Comparison of ENCODE assay signal across 8 cellular contexts in the genomic region with DNA sequence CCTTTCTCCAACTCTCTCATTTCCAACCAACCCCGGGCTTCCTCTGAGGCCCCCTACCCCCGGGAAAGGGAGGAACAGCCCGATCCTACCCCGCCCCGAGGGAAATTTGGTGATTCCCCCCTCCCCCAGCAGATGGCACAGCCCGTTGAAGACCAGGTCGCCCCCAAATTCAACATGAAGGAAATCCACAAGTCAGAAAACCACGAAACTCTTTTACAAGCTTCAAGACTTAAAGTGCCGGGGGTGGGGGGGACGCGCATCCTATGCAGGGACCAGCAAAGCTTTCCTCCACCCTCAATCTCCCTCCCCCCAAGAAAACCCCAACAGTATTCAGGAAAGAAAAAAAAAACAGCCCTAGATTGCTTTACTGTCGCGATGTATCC. TPM values are rescaled to one million over a fixed set of nuclear protein-coding genes. Genes with fewer than 3 reads are reported as not detected.
DNase-seq lines count a peak whose midpoint lies in the region; ATAC-seq and TF ChIP-seq lines count a peak whose summit lies in the region.

No MANE protein-coding gene starts in this region.

- peaks cover under 1% of the 10 kb centered on the region for H3K36me3 Mint-ChIP-seq in T-helper 17 cell (ENCODE audit: low read depth)

- 26% methylated on average over 13 of the region's 13 CpGs for WGBS in SK-N-SH (ENCODE audit: low lambda C conversion rate)

- H3K9me3 ChIP-seq in SK-N-SH (no peaks in the 10 kb centered on the region), T-helper 17 cell (ENCODE audit: control insufficient read depth, low read length, poor library complexity, severe bottlenecking) (no peaks in the 10 kb centered on the region)

- H3K9ac ChIP-seq in SK-N-SH = peak overlapping the region; percentile 84

- H3K27me3 Mint-ChIP-seq in T-helper 17 cell = no peaks in the 10 kb centered on the region

- H3K27ac Mint-ChIP-seq in T-helper 17 cell = peak overlapping the region; percentile 86

- H2AFZ ChIP-seq in SK-N-SH (ENCODE audit: low read depth) = no peak overlapping the region

- peaks cover 56% of the 10 kb centered on the region for H3K79me2 ChIP-seq in SK-N-SH (ENCODE audit: insufficient read depth)

- H3F3A ChIP-seq in SK-N-SH (replicated peaks; ENCODE audit: insufficient read depth) = peaks cover 3% of the 10 kb centered on the region

- no peak for ATAC-seq in SK-N-SH treated with all-trans-retinoic acid at 6 μM for 48 hours
- ATAC-seq in T-helper 17 cell = no peak
- ATAC-seq in GM18505 (IDR thresholded peaks at IDR 0.05; ENCODE audit: unreplicated experiment) = no peak
- no peak for ATAC-seq in HG03108 (IDR thresholded peaks at IDR 0.05; ENCODE audit: unreplicated experiment)

- H4K20me1 ChIP-seq in SK-N-SH (ENCODE audit: insufficient read depth) = peaks cover 45% of the 10 kb centered on the region

- peak overlapping the region; percentile 83 to 91 for H3K4me3 ChIP-seq in SK-N-SH (ENCODE audit: low read depth in 2 of 2, low read length in 1 of 2)
- peak overlapping the region; percentile 80 for H3K4me3 ChIP-seq in fibroblast of the aortic adventitia (ENCODE audit: low read depth, low read length)

- peak overlapping the region in 1 of 2 experiments; percentile 30; a peak in 1 of 4 replicates for H3K27ac ChIP-seq in SK-N-SH (ENCODE audit: low read depth in 2 of 2, low read length in 1 of 2)

- TF ChIP-seq POLR2A in GM18505 (IDR thresholded peaks at IDR 0.05; ENCODE audit: borderline replicate concordance, extremely low read depth, insufficient read depth, insufficient read length) = no peak

- no peaks in the 10 kb centered on the region for H3K9me2 ChIP-seq in SK-N-SH

- POLR2A ChIA-PET in SK-N-SH (lab: Yijun Ruan, JAX) = no interaction called here

- peaks cover 11% of the 10 kb centered on the region for H3K4me1 Mint-ChIP-seq in T-helper 17 cell

- H3K4me3 Mint-ChIP-seq in T-helper 17 cell = peak overlapping the region; percentile 95

- H3K4me1 ChIP-seq in SK-N-SH (ENCODE audit: control insufficient read depth in 1 of 2, insufficient read depth in 2 of 2, low read depth in 1 of 2, low read length in 1 of 2) = peaks cover 0 to 9% of the 10 kb centered on the region in 2 experiments; a peak in 2 of 4 replicates

- CTCF ChIA-PET in SK-N-SH (lab: Yijun Ruan, JAX) = interaction anchor here (1.1 to 1.6 kb wide), 5 partner anchors 15 to 121 kb away, joined by 3 to 12 read pairs (median 4); partner anchors contain the start of gene UQCR11

- no peak for TF ChIP-seq EP300 in SK-N-SH (IDR thresholded peaks at IDR 0.05; ENCODE audit: borderline replicate concordance in 1 of 2, low read depth in 1 of 2, low read length in 1 of 2)

- no peak for TF ChIP-seq RAD21 in SK-N-SH (IDR thresholded peaks at IDR 0.05; ENCODE audit: low read length)

- H3K36me3 ChIP-seq in SK-N-SH (replicated peaks in 1 of 2; ENCODE audit: control insufficient read depth in 1 of 2, insufficient read depth in 2 of 2, low read length in 1 of 2) = peaks cover 7 to 34% of the 10 kb centered on the region in 2 experiments

- 0 out of 2 replicates have a peak, but pooled peaks have one; percentile 8 for TF ChIP-seq CTCF in SK-N-SH (IDR thresholded peaks at IDR 0.05)
- no peak for TF ChIP-seq CTCF in fibroblast of the aortic adventitia (IDR thresholded peaks at IDR 0.05; ENCODE audit: insufficient read depth, low read length)

- DNase-seq in SK-N-SH = peak; percentile 67
- DNase-seq in T-helper 17 cell = peak in 1 of 3 donors; percentile 26
- peak; percentile 9 for DNase-seq in fibroblast of the aortic adventitia (ENCODE audit: low read depth)
- DNase-seq in stimulated activated CD8-positive, alpha-beta memory T cell treated with anti-CD3 and anti-CD28 coated beads, Interleukin-4, amount 100 ng/mL, for 48 hours = peak; percentile 45
- DNase-seq in NCI-H345 treated with DMSO at 0.1 percent for 48 hours (lab: John Stamatoyannopoulos, UW; ENCODE audit: unreplicated experiment) = no peak

- H3K4me2 ChIP-seq in SK-N-SH = peak overlapping the region; percentile 97

- no peaks in the 10 kb centered on the region for H3K27me3 ChIP-seq in SK-N-SH (ENCODE audit: insufficient read depth)

TF ChIP-seq in SK-N-SH, 30 proteins besides CTCF, POLR2A, EP300 and RAD21:
- TF ChIP-seq, protein P1, sequence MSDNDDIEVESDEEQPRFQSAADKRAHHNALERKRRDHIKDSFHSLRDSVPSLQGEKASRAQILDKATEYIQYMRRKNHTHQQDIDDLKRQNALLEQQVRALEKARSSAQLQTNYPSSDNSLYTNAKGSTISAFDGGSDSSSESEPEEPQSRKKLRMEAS (IDR thresholded peaks at IDR 0.05; ENCODE audit: low read depth) = no peak
- TF ChIP-seq SIN3A (IDR thresholded peaks at IDR 0.05; ENCODE audit: borderline replicate concordance, low read depth, low read length) = no peak
- TF ChIP-seq NFIC (IDR thresholded peaks at IDR 0.05; ENCODE audit: borderline replicate concordance) = no peak
- no peak for TF ChIP-seq RFX5 (IDR thresholded peaks at IDR 0.05; ENCODE audit: low read length)
- TF ChIP-seq TCF12 (IDR thresholded peaks at IDR 0.05) = no peak
- no peak for TF ChIP-seq MXI1 (IDR thresholded peaks at IDR 0.05; ENCODE audit: low read depth, low read length)
- TF ChIP-seq MEF2A (IDR thresholded peaks at IDR 0.05; ENCODE audit: borderline replicate concordance, low read depth) = no peak
- no peak for TF ChIP-seq NRF1 (IDR thresholded peaks at IDR 0.05; ENCODE audit: low read depth, low read length)
- TF ChIP-seq IRF3 (IDR thresholded peaks at IDR 0.05; ENCODE audit: low read depth, low read length) = no peak
- no peak for TF ChIP-seq YY1 (IDR thresholded peaks at IDR 0.05; ENCODE audit: low read depth)

TF ChIP-seq in SK-N-SH treated with all-trans-retinoic acid at 6 μM for 48 hours, 23 proteins besides CTCF, POLR2A, EP300 and RAD21:
- no peak for TF ChIP-seq ZNF565 (CRISPR knock-in tag; conservative IDR thresholded peaks at IDR 0.05; ENCODE audit: low read depth)
- TF ChIP-seq RARB (CRISPR knock-in tag; IDR thresholded peaks at IDR 0.05) = no peak
- TF ChIP-seq ARNTL (CRISPR knock-in tag; IDR thresholded peaks at IDR 0.05; ENCODE audit: borderline replicate concordance, low read depth) = no peak
- TF ChIP-seq, protein P2, sequence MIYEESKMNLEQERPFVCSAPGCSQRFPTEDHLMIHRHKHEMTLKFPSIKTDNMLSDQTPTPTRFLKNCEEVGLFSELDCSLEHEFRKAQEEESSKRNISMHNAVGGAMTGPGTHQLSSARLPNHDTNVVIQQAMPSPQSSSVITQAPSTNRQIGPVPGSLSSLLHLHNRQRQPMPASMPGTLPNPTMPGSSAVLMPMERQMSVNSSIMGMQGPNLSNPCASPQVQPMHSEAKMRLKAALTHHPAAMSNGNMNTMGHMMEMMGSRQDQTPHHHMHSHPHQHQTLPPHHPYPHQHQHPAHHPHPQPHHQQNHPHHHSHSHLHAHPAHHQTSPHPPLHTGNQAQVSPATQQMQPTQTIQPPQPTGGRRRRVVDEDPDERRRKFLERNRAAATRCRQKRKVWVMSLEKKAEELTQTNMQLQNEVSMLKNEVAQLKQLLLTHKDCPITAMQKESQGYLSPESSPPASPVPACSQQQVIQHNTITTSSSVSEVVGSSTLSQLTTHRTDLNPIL (CRISPR knock-in tag; IDR thresholded peaks at IDR 0.05; ENCODE audit: low read depth) = no peak
- no peak for TF ChIP-seq TCF4 (CRISPR knock-in tag; IDR thresholded peaks at IDR 0.05; ENCODE audit: borderline replicate concordance)
- TF ChIP-seq ESRRG (CRISPR knock-in tag; IDR thresholded peaks at IDR 0.05) = no peak
- TF ChIP-seq SNAI2 (CRISPR knock-in tag; IDR thresholded peaks at IDR 0.05) = no peak
- no peak for TF ChIP-seq ZFP3 (CRISPR knock-in tag; IDR thresholded peaks at IDR 0.05)
- TF ChIP-seq ZNF8 (CRISPR knock-in tag; IDR thresholded peaks at IDR 0.05) = no peak
- TF ChIP-seq, protein P3, sequence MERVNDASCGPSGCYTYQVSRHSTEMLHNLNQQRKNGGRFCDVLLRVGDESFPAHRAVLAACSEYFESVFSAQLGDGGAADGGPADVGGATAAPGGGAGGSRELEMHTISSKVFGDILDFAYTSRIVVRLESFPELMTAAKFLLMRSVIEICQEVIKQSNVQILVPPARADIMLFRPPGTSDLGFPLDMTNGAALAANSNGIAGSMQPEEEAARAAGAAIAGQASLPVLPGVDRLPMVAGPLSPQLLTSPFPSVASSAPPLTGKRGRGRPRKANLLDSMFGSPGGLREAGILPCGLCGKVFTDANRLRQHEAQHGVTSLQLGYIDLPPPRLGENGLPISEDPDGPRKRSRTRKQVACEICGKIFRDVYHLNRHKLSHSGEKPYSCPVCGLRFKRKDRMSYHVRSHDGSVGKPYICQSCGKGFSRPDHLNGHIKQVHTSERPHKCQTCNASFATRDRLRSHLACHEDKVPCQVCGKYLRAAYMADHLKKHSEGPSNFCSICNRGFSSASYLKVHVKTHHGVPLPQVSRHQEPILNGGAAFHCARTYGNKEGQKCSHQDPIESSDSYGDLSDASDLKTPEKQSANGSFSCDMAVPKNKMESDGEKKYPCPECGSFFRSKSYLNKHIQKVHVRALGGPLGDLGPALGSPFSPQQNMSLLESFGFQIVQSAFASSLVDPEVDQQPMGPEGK (CRISPR knock-in tag; IDR thresholded peaks at IDR 0.05; ENCODE audit: borderline replicate concordance) = no peak

RNA-seq across cellular contexts. Expression of gene TCF3, which starts 1.8 kb away (rescaled TPM):
- polyA plus RNA-seq in SK-N-SH (2012; rRNA removed) = 81.3 and 104 TPM in 2 replicates
- polyA plus RNA-seq in SK-N-SH (2012; cell fraction: cytosol; rRNA removed) = 49.6 and 82.9 TPM in 2 replicates
- polyA plus RNA-seq in SK-N-SH (2012; cell fraction: nucleus; rRNA removed) = 173 and 175 TPM in 2 replicates
- total RNA-seq in T-helper 17 cell (10 to 100 TPM; 46.9 to 47.4 TPM), fibroblast of the aortic adventitia (ENCODE audit: low replicate concordance) (27.0 and 74.2 TPM in 2 replicates)

RNA-seq across cellular contexts. Expression of gene UQCR11, which starts 45.4 kb away (rescaled TPM):
- polyA plus RNA-seq in SK-N-SH (2012; rRNA removed) = 247 and 372 TPM in 2 replicates
- polyA plus RNA-seq in SK-N-SH (2012; cell fraction: cytosol; rRNA removed) = 232 and 233 TPM in 2 replicates
- 81.2 and 187 TPM in 2 replicates for polyA plus RNA-seq in SK-N-SH (2012; cell fraction: nucleus; rRNA removed)
- 100 to 1,000 TPM; 125 to 128 TPM for total RNA-seq in T-helper 17 cell
- 28.9 and 37.6 TPM in 2 replicates for total RNA-seq in fibroblast of the aortic adventitia (ENCODE audit: low replicate concordance)

RNA-seq across cellular contexts. Expression of gene MBD3, which starts 58.0 kb away (rescaled TPM):
- 74.1 and 96.5 TPM in 2 replicates for polyA plus RNA-seq in SK-N-SH (2012; rRNA removed)
- polyA plus RNA-seq in SK-N-SH (2012; cell fraction: cytosol; rRNA removed) = 44.9 and 52.3 TPM in 2 replicates
- polyA plus RNA-seq in SK-N-SH (2012; cell fraction: nucleus; rRNA removed) = 183 and 250 TPM in 2 replicates
- 10 to 100 TPM; 37.9 to 40.6 TPM for total RNA-seq in T-helper 17 cell
- 66.3 and 77.3 TPM in 2 replicates for total RNA-seq in fibroblast of the aortic adventitia (ENCODE audit: low replicate concordance)
